ENCODE assay signal across 31 cellular contexts in the genomic region with DNA sequence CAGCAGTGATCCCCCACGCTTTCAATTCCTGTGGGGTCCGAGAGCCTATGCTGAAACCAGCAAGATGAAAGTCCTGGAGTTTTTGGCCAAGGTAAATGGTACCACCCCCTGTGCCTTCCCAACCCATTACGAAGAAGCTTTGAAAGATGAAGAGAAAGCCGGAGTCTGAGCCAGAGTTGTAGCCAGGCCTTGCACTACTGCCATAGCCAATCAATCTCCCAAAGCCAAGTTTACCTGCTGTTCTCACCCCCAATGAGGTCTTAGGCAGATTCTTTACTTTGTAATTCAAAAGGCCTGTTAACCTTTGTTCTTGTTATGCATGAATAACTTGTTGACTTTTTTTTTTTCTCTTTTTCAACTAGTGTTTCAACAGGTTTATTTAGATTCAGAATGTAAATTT. TPM values are rescaled to one million over a fixed set of nuclear protein-coding genes. Genes with fewer than 3 reads are reported as not detected.
"Had no signal": no experiment of that assay in that cellular context is flagged by ENCODE, and none has a peak within 500 bp of the region (broad histone marks: within the 10 kb centered on the region; RNA-seq: fewer than 3 reads in every experiment).

No MANE protein-coding gene starts in this region.

- FAIRE-seq: small intestine had no signal

- H3K4me3 Mint-ChIP-seq: activated B cell treated with CpG ODN at 0.5 μM for 24 hours; activated CD8-positive, alpha-beta memory T cell treated with anti-CD3 and anti-CD28 coated beads, Interleukin-2, amount 10 ng/mL, durations not matched to agents 7 days and 5 days; activated CD8-positive, alpha-beta T cell treated with anti-CD3 and anti-CD28 coated beads, Interleukin-2, amount 10 ng/mL, durations not matched to agents 7 days and 5 days; nephron; stimulated activated memory B cell treated with anti-CD40 and anti-IgM and Interleukin-4, amounts not matched to agents 10 μg/mL and 1 μg/mL and 100 μg/mL, for 72 hours had no signal

- H3K4me1 ChIP-seq: breast epithelium, sigmoid colon, stomach, suprapubic skin, tibial artery, upper lobe of right lung had no signal

- H3K27me3 Mint-ChIP-seq: activated B cell treated with CpG ODN at 0.5 μM for 24 hours; activated CD8-positive, alpha-beta memory T cell treated with anti-CD3 and anti-CD28 coated beads, Interleukin-2, amount 10 ng/mL, durations not matched to agents 7 days and 5 days; stimulated activated memory B cell treated with anti-CD40 and anti-IgM and Interleukin-4, amounts not matched to agents 10 μg/mL and 1 μg/mL and 100 μg/mL, for 72 hours had no signal

- H3K36me3 ChIP-seq: breast epithelium, sigmoid colon, stomach, suprapubic skin, tibial artery, upper lobe of right lung had no signal

- H3K4me1 Mint-ChIP-seq: activated B cell treated with CpG ODN at 0.5 μM for 24 hours; activated CD8-positive, alpha-beta memory T cell treated with anti-CD3 and anti-CD28 coated beads, Interleukin-2, amount 10 ng/mL, durations not matched to agents 7 days and 5 days; stimulated activated memory B cell treated with anti-CD40 and anti-IgM and Interleukin-4, amounts not matched to agents 10 μg/mL and 1 μg/mL and 100 μg/mL, for 72 hours had no signal

- ATAC-seq: activated CD8-positive, alpha-beta memory T cell treated with anti-CD3 and anti-CD28 coated beads, Interleukin-2, amount 10 ng/mL, durations not matched to agents 7 days and 5 days; activated CD8-positive, alpha-beta T cell treated with anti-CD3 and anti-CD28 coated beads, Interleukin-2, amount 10 ng/mL, durations not matched to agents 7 days and 5 days; activated naive CD4-positive, alpha-beta T cell treated with anti-CD3 and anti-CD28 coated beads, Interleukin-2, amount 50 U/mL, for 72 hours; esophagus mucosa; left ventricle myocardium superior; stimulated activated memory B cell treated with anti-CD40 and anti-IgM and Interleukin-4, amounts not matched to agents 10 μg/mL and 1 μg/mL and 100 μg/mL, for 72 hours; upper lobe of right lung had no signal

- H3K27me3 ChIP-seq: sigmoid colon, stomach, suprapubic skin, tibial artery, upper lobe of right lung had no signal

- H3K36me3 Mint-ChIP-seq: activated CD8-positive, alpha-beta memory T cell treated with anti-CD3 and anti-CD28 coated beads, Interleukin-2, amount 10 ng/mL, durations not matched to agents 7 days and 5 days; activated naive CD4-positive, alpha-beta T cell treated with anti-CD3 and anti-CD28 coated beads, Interleukin-2, amount 50 U/mL, for 72 hours; stimulated activated memory B cell treated with anti-CD40 and anti-IgM and Interleukin-4, amounts not matched to agents 10 μg/mL and 1 μg/mL and 100 μg/mL, for 72 hours had no signal

- H3K27ac ChIP-seq: breast epithelium, sigmoid colon, stomach, suprapubic skin, tibial artery, upper lobe of right lung had no signal

- H3K4me3 ChIP-seq: breast epithelium, sigmoid colon, stomach, suprapubic skin, tibial artery, upper lobe of right lung had no signal

- H3K9me3 ChIP-seq: breast epithelium, sigmoid colon, stomach, suprapubic skin, tibial artery, upper lobe of right lung had no signal

- DNase-seq: activated B cell treated with CpG ODN at 0.5 μM for 24 hours; activated CD4-positive, alpha-beta T cell treated with anti-CD3 and anti-CD28 coated beads, Interleukin-2, amount 50 U/mL, for 1 hour; activated CD8-positive, alpha-beta memory T cell treated with anti-CD3 and anti-CD28 coated beads, Interleukin-2, amount 10 ng/mL, durations not matched to agents 7 days and 5 days; activated CD8-positive, alpha-beta T cell treated with anti-CD3 and anti-CD28 coated beads, Interleukin-2, amount 10 ng/mL, durations not matched to agents 7 days and 5 days; activated T-cell treated with anti-CD3 and anti-CD28 coated beads, Interleukin-2, amount 50 U/mL, for 48 hours; central memory CD4-positive, alpha-beta T cell; foreskin fibroblast; head of caudate nucleus; hippocampal formation; islet precursor cell; left ventricle myocardium superior; sigmoid colon; small intestine; stimulated activated CD4-positive, alpha-beta T cell treated with anti-CD3 and anti-CD28 coated beads, Interleukin-1b, Interleukin-23, amount 100 ng/mL, for 48 hours; stimulated activated CD4-positive, alpha-beta T cell treated with anti-CD3 and anti-CD28 coated beads, Interleukin-4, amount 100 ng/mL, for 4 hours; stimulated activated CD8-positive, alpha-beta memory T cell treated with anti-CD3 and anti-CD28 coated beads, Interleukin-4, amount 100 ng/mL, for 48 hours; stomach; T-helper 2 cell; tibial artery; upper lobe of right lung had no signal

- H3K27ac Mint-ChIP-seq: activated B cell treated with CpG ODN at 0.5 μM for 24 hours; activated CD8-positive, alpha-beta memory T cell treated with anti-CD3 and anti-CD28 coated beads, Interleukin-2, amount 10 ng/mL, durations not matched to agents 7 days and 5 days; activated CD8-positive, alpha-beta T cell treated with anti-CD3 and anti-CD28 coated beads, Interleukin-2, amount 10 ng/mL, durations not matched to agents 7 days and 5 days; activated naive CD4-positive, alpha-beta T cell treated with anti-CD3 and anti-CD28 coated beads, Interleukin-2, amount 50 U/mL, for 72 hours; activated T-helper 2 cell treated with anti-CD3 and anti-CD28 coated beads, Interferon-gamma antibody, Interleukin-2, Interleukin-4, amounts not matched to agents 10 μg/mL and 5 μg/mL and 100 μg/mL, durations not matched to agents 14 hours and 24 hours and 36 hours; nephron; stimulated activated memory B cell treated with anti-CD40 and anti-IgM and Interleukin-4, amounts not matched to agents 10 μg/mL and 1 μg/mL and 100 μg/mL, for 72 hours had no signal

- H3K9me3 Mint-ChIP-seq: activated B cell treated with CpG ODN at 0.5 μM for 24 hours; activated naive CD4-positive, alpha-beta T cell treated with anti-CD3 and anti-CD28 coated beads, Interleukin-2, amount 50 U/mL, for 72 hours; activated T-helper 2 cell treated with anti-CD3 and anti-CD28 coated beads, Interferon-gamma antibody, Interleukin-2, Interleukin-4, amounts not matched to agents 10 μg/mL and 5 μg/mL and 100 μg/mL, durations not matched to agents 14 hours and 24 hours and 36 hours; nephron; stimulated activated memory B cell treated with anti-CD40 and anti-IgM and Interleukin-4, amounts not matched to agents 10 μg/mL and 1 μg/mL and 100 μg/mL, for 72 hours had no signal

RNA-seq across cellular contexts. Expression of a gene that starts 4.0 kb away (rescaled TPM):
- total RNA-seq: activated B cell treated with CpG ODN at 0.5 μM for 24 hours; activated CD8-positive, alpha-beta memory T cell treated with anti-CD3 and anti-CD28 coated beads, Interleukin-2, amount 10 ng/mL, durations not matched to agents 7 days and 5 days; activated CD8-positive, alpha-beta T cell treated with anti-CD3 and anti-CD28 coated beads, Interleukin-2, amount 10 ng/mL, durations not matched to agents 7 days and 5 days; activated naive CD4-positive, alpha-beta T cell treated with anti-CD3 and anti-CD28 coated beads, Interleukin-2, amount 50 U/mL, for 72 hours; activated T-helper 2 cell treated with anti-CD3 and anti-CD28 coated beads, Interferon-gamma antibody, Interleukin-2, Interleukin-4, amounts not matched to agents 10 μg/mL and 5 μg/mL and 100 μg/mL, durations not matched to agents 14 hours and 24 hours and 36 hours; breast epithelium; esophagus mucosa; left ventricle myocardium superior; lung microvascular endothelial cell; mucosa of gallbladder; osteocyte; posterior vena cava; sigmoid colon; stomach; suprapubic skin; upper lobe of right lung had no signal
- polyA plus RNA-seq: sigmoid colon, small intestine, stomach had no signal

RNA-seq across cellular contexts. Expression of a gene that starts 11.1 kb away (rescaled TPM):
- total RNA-seq: activated B cell treated with CpG ODN at 0.5 μM for 24 hours; activated CD8-positive, alpha-beta memory T cell treated with anti-CD3 and anti-CD28 coated beads, Interleukin-2, amount 10 ng/mL, durations not matched to agents 7 days and 5 days; activated CD8-positive, alpha-beta T cell treated with anti-CD3 and anti-CD28 coated beads, Interleukin-2, amount 10 ng/mL, durations not matched to agents 7 days and 5 days; activated naive CD4-positive, alpha-beta T cell treated with anti-CD3 and anti-CD28 coated beads, Interleukin-2, amount 50 U/mL, for 72 hours; activated T-helper 2 cell treated with anti-CD3 and anti-CD28 coated beads, Interferon-gamma antibody, Interleukin-2, Interleukin-4, amounts not matched to agents 10 μg/mL and 5 μg/mL and 100 μg/mL, durations not matched to agents 14 hours and 24 hours and 36 hours; breast epithelium; esophagus mucosa; left ventricle myocardium superior; lung microvascular endothelial cell; mucosa of gallbladder; osteocyte; posterior vena cava; sigmoid colon; stomach; suprapubic skin; upper lobe of right lung had no signal
- polyA plus RNA-seq: sigmoid colon, small intestine, stomach had no signal

RNA-seq across cellular contexts. Expression of a gene that starts 22.4 kb away (rescaled TPM):
- total RNA-seq: activated B cell treated with CpG ODN at 0.5 μM for 24 hours; activated CD8-positive, alpha-beta memory T cell treated with anti-CD3 and anti-CD28 coated beads, Interleukin-2, amount 10 ng/mL, durations not matched to agents 7 days and 5 days; activated CD8-positive, alpha-beta T cell treated with anti-CD3 and anti-CD28 coated beads, Interleukin-2, amount 10 ng/mL, durations not matched to agents 7 days and 5 days; activated naive CD4-positive, alpha-beta T cell treated with anti-CD3 and anti-CD28 coated beads, Interleukin-2, amount 50 U/mL, for 72 hours; activated T-helper 2 cell treated with anti-CD3 and anti-CD28 coated beads, Interferon-gamma antibody, Interleukin-2, Interleukin-4, amounts not matched to agents 10 μg/mL and 5 μg/mL and 100 μg/mL, durations not matched to agents 14 hours and 24 hours and 36 hours; esophagus mucosa; left ventricle myocardium superior; lung microvascular endothelial cell; mucosa of gallbladder; osteocyte; posterior vena cava; sigmoid colon; stomach; suprapubic skin; upper lobe of right lung had no signal
- polyA plus RNA-seq: sigmoid colon, small intestine, stomach had no signal

RNA-seq across cellular contexts. Expression of a gene that starts 27.6 kb away (rescaled TPM):
- total RNA-seq: activated B cell treated with CpG ODN at 0.5 μM for 24 hours; activated CD8-positive, alpha-beta memory T cell treated with anti-CD3 and anti-CD28 coated beads, Interleukin-2, amount 10 ng/mL, durations not matched to agents 7 days and 5 days; activated CD8-positive, alpha-beta T cell treated with anti-CD3 and anti-CD28 coated beads, Interleukin-2, amount 10 ng/mL, durations not matched to agents 7 days and 5 days; activated naive CD4-positive, alpha-beta T cell treated with anti-CD3 and anti-CD28 coated beads, Interleukin-2, amount 50 U/mL, for 72 hours; activated T-helper 2 cell treated with anti-CD3 and anti-CD28 coated beads, Interferon-gamma antibody, Interleukin-2, Interleukin-4, amounts not matched to agents 10 μg/mL and 5 μg/mL and 100 μg/mL, durations not matched to agents 14 hours and 24 hours and 36 hours; breast epithelium; esophagus mucosa; left ventricle myocardium superior; lung microvascular endothelial cell; mucosa of gallbladder; osteocyte; posterior vena cava; sigmoid colon; stomach; suprapubic skin; upper lobe of right lung had no signal
- polyA plus RNA-seq: sigmoid colon, small intestine, stomach had no signal
